ENCODE assay signal across 3 cellular contexts in the genomic region with DNA sequence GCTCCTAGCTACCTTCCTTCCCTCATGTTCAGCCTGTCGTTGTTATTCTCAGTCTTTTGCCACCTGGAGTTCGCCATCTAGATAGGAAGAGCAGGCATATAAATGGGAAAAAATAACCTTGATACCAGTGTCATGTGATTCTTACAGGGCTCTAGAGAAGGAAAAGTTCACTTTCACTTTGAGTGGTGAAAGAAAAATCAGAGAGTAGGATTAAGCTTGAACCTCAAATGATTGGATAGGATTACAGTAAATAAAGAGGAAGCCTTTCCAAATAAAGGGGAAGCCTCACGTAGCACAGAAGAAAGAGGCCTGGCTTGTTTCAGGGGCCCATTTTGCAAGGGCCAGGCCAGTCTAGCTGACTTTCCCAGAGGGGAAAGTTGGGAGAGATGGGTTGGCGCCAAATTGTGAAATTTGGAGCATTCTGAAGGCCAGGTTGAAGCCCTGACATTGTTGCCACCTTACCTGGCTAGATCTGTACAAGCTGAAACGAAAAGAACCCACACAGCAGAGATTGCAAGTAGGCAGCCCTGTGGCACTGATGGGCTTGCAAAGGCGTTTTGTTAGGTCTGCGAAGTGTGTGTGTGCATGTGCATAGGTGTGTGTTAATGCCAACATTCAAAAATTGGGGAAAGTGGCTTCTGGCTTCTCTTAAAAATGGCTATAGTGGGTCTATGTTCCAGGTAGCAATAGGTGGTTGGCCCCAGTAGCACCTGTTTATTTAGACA.
TF ChIP-seq lines count a peak whose summit lies in the region.

No MANE protein-coding gene starts in this region.

TF ChIP-seq in liver, 16 proteins besides CTCF, POLR2A, EP300 and RAD21:
- TF ChIP-seq EGR1 (IDR thresholded peaks at IDR 0.05; ENCODE audit: low read depth in 2 of 2) (no peak), HNF4A (conservative IDR thresholded peaks at IDR 0.05) (peak in 1 of 2 donors; percentile 13), SP1 (IDR thresholded peaks at IDR 0.05) (peak; percentile 26), YY1 (IDR thresholded peaks at IDR 0.05) (peak; percentile 27)

TF ChIP-seq in HepG2, 621 proteins besides CTCF, POLR2A, EP300 and RAD21:
- no peak for TF ChIP-seq SIX1 (CRISPR knock-in tag; IDR thresholded peaks at IDR 0.05; ENCODE audit: borderline replicate concordance)

TF ChIP-seq in GM12878, 131 proteins besides CTCF, POLR2A, EP300 and RAD21:
- TF ChIP-seq, protein P1, sequence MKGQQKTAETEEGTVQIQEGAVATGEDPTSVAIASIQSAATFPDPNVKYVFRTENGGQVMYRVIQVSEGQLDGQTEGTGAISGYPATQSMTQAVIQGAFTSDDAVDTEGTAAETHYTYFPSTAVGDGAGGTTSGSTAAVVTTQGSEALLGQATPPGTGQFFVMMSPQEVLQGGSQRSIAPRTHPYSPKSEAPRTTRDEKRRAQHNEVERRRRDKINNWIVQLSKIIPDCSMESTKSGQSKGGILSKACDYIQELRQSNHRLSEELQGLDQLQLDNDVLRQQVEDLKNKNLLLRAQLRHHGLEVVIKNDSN (IDR thresholded peaks at IDR 0.05; ENCODE audit: borderline replicate concordance, extremely low read length, insufficient read depth, low read depth, low read length), result no peak
- TF ChIP-seq MYC (IDR thresholded peaks at IDR 0.05; ENCODE audit: insufficient read depth, insufficient read length, insufficient replicate concordance, low read length, severe bottlenecking) (no peak), RFX5 (IDR thresholded peaks at IDR 0.05; ENCODE audit: low read depth, low read length) (no peak), ZBED1 (IDR thresholded peaks at IDR 0.05; ENCODE audit: borderline replicate concordance) (no peak), POLR2AphosphoS2 (IDR thresholded peaks at IDR 0.05; ENCODE audit: low read depth, low read length) (no peak), ZNF24 (IDR thresholded peaks at IDR 0.05) (no peak)
